28 cellular contexts compared by ENCODE assay signal in the genomic region with DNA sequence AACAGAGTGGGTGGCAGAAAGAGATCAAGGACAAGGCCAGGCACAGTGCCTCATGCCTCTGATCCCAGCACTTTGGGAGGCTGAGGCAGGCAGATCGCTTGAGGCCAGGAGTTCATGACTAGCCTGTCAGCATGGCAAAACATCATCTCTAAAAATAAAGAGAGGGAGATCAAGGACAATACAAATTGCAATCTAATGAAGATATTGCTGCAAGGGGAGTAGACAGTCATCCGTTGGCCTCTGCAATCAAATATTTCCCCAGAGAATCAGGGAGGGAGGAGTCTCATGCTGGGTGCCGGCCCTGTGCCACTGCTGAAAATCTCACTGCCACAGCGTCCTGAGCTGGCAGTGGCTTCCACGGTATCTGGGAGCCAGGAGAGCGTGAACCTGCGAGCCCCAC. TPM values are rescaled to one million over a fixed set of nuclear protein-coding genes. Genes with fewer than 3 reads are reported as not detected.
"Had no signal": no experiment of that assay in that cellular context is flagged by ENCODE, and none has a peak within 500 bp of the region (broad histone marks: within the 10 kb centered on the region; RNA-seq: fewer than 3 reads in every experiment).

No MANE protein-coding gene starts in this region.

- H3K4me3 ChIP-seq: left lung, ovary, sigmoid colon, tibial nerve had no signal

- H3K27me3 ChIP-seq: foreskin keratinocyte, left lung, ovary, tibial nerve had no signal

- H3K4me1 ChIP-seq: foreskin keratinocyte had no signal

- ATAC-seq: esophagus mucosa; foreskin keratinocyte; naive thymus-derived CD4-positive, alpha-beta T cell had no signal

- H3K36me3 ChIP-seq: left lung, ovary, sigmoid colon, tibial nerve had no signal

- DNase-seq: activated CD4-positive, alpha-beta T cell treated with anti-CD3 and anti-CD28 coated beads for 4 hours; activated CD4-positive, alpha-beta T cell treated with anti-CD3 and anti-CD28 coated beads, Interleukin-2, amount 50 U/mL, for 4 hours; activated CD4-positive, CD25-positive, alpha-beta regulatory T cell; activated CD8-positive, alpha-beta memory T cell treated with anti-CD3 and anti-CD28 coated beads, Interleukin-2, amount 50 U/mL, for 4 hours; activated gamma-delta T cell; activated naive CD4-positive, alpha-beta T cell treated with anti-CD3 and anti-CD28 coated beads, Interleukin-2, amount 10 ng/mL, durations not matched to agents 7 days and 5 days; activated T-cell treated with anti-CD3 and anti-CD28 coated beads, Interleukin-2, amount 50 U/mL, for 1 hour; amygdala; endodermal cell; foreskin keratinocyte; kidney glomerular epithelial cell; left lung; mammary epithelial cell; naive thymus-derived CD4-positive, alpha-beta T cell; ovary; retina; sigmoid colon; stimulated activated CD4-positive, alpha-beta T cell treated with anti-CD3 and anti-CD28 coated beads, Interleukin-15, amount 100 ng/mL, for 24 hours; stimulated activated CD4-positive, alpha-beta T cell treated with anti-CD3 and anti-CD28 coated beads, Interleukin-2, amount 100 ng/mL, for 24 hours; stimulated activated naive CD4-positive, alpha-beta T cell; T-helper 2 cell had no signal

- H3K9me3 ChIP-seq: left lung, ovary, sigmoid colon, tibial nerve had no signal

- H3K27ac ChIP-seq: foreskin keratinocyte, ovary, sigmoid colon, tibial nerve had no signal

RNA-seq across cellular contexts. Expression of gene TMEM121B, which starts 55.7 kb away (rescaled TPM):
- polyA plus RNA-seq: naive thymus-derived CD4-positive, alpha-beta T cell had no signal

RNA-seq across cellular contexts. Expression of gene GAB4, which starts 57.4 kb away (rescaled TPM):
- total RNA-seq: activated T-helper 1 cell treated with anti-CD3 and anti-CD28 coated beads, Interleukin-12 subunit alpha, Interleukin-12 subunit beta, Interleukin-2, Interleukin-4 antibody, amounts not matched to agents 30 ng/mL and 10 ng/mL and 1 ng/mL, durations not matched to agents 14 hours and 24 hours and 36 hours; esophagus mucosa; foreskin keratinocyte; glomerular endothelial cell; left lung; mammary epithelial cell; ovary; progenitor cell of endocrine pancreas; temporal lobe had no signal
- polyA plus RNA-seq: foreskin keratinocyte; mammary epithelial cell; naive thymus-derived CD4-positive, alpha-beta T cell; neural cell; ovary had no signal
